Comparison of ENCODE assay signal across 23 cellular contexts in genomic region chr9:113673726-113674125, GRCh38.
DNase-seq lines count a peak whose midpoint lies in the region; ATAC-seq lines count a peak whose summit lies in the region.
"Had no signal": no experiment of that assay in that cellular context is flagged by ENCODE, and none has a peak within 500 bp of the region (broad histone marks: within the 10 kb centered on the region; RNA-seq: fewer than 3 reads in every experiment).

No MANE protein-coding gene starts in this region.

- no peaks in the 10 kb centered on the region for H3K9me3 Mint-ChIP-seq in activated T-cell treated with anti-CD3 and anti-CD28 coated beads, Interleukin-2, amount 50 U/mL, for 72 hours
- H3K9me3 Mint-ChIP-seq: naive B cell had no signal

- no peak for ATAC-seq in HG03354 (IDR thresholded peaks at IDR 0.05; ENCODE audit: poor library complexity, severe bottlenecking, unreplicated experiment)
- no peak for ATAC-seq in activated T-cell treated with anti-CD3 and anti-CD28 coated beads, Interleukin-2, amount 50 U/mL, for 72 hours (replicated peaks in 1 of 2)
- ATAC-seq: activated CD8-positive, alpha-beta memory T cell treated with anti-CD3 and anti-CD28 coated beads, Interleukin-2, amount 10 ng/mL, durations not matched to agents 7 days and 5 days; pancreas had no signal

- peaks cover 47% of the 10 kb centered on the region for H3K27me3 Mint-ChIP-seq in activated T-cell treated with anti-CD3 and anti-CD28 coated beads, Interleukin-2, amount 50 U/mL, for 72 hours (ENCODE audit: low read depth)

- peaks cover 8% of the 10 kb centered on the region for H3K4me1 Mint-ChIP-seq in activated T-cell treated with anti-CD3 and anti-CD28 coated beads, Interleukin-2, amount 50 U/mL, for 72 hours (ENCODE audit: low read depth)

- DNase-seq in GM04503 (ENCODE audit: low read depth) (peak; percentile 34), NCI-H226 (peak; percentile 62), dermis blood vessel endothelial cell (peak; percentile 34), myocyte (ENCODE audit: low read depth) (peak; percentile 78), OCI-M1 (lab: John Stamatoyannopoulos, UW) (no peak), NCI-H526 treated with DMSO at 0.1 percent for 48 hours (lab: John Stamatoyannopoulos, UW) (no peak)
- no peak for DNase-seq in activated T-cell treated with anti-CD3 and anti-CD28 coated beads, Interleukin-2, amount 50 U/mL, for 72 hours
- DNase-seq: activated CD4-positive, alpha-beta T cell treated with anti-CD3 and anti-CD28 coated beads for 4 hours; activated CD8-positive, alpha-beta memory T cell treated with anti-CD3 and anti-CD28 coated beads, Interleukin-2, amount 10 ng/mL, durations not matched to agents 7 days and 5 days; effector CD4-positive, alpha-beta T cell; esophagus squamous epithelium; hippocampal formation; islet precursor cell; naive B cell; NCI-H1694; NCI-H446; pancreas; RPMI8226; stimulated activated CD4-positive, alpha-beta T cell treated with anti-CD3 and anti-CD28 coated beads, Interleukin-1b, Interleukin-23, amount 100 ng/mL, for 48 hours; stimulated activated naive CD4-positive, alpha-beta T cell; tibial artery had no signal

- H3K27ac Mint-ChIP-seq in activated T-cell treated with anti-CD3 and anti-CD28 coated beads, Interleukin-2, amount 50 U/mL, for 72 hours = no peak overlapping the region
- H3K27ac Mint-ChIP-seq: activated CD8-positive, alpha-beta memory T cell treated with anti-CD3 and anti-CD28 coated beads, Interleukin-2, amount 10 ng/mL, durations not matched to agents 7 days and 5 days; B cell had no signal

- H3K4me3 Mint-ChIP-seq in activated T-cell treated with anti-CD3 and anti-CD28 coated beads, Interleukin-2, amount 50 U/mL, for 72 hours = no peak overlapping the region
- H3K4me3 Mint-ChIP-seq: activated CD8-positive, alpha-beta memory T cell treated with anti-CD3 and anti-CD28 coated beads, Interleukin-2, amount 10 ng/mL, durations not matched to agents 7 days and 5 days; B cell; naive B cell had no signal

- no peaks in the 10 kb centered on the region for H3K36me3 Mint-ChIP-seq in activated T-cell treated with anti-CD3 and anti-CD28 coated beads, Interleukin-2, amount 50 U/mL, for 72 hours (ENCODE audit: insufficient read depth in 2 of 2)
- H3K36me3 Mint-ChIP-seq: activated CD8-positive, alpha-beta memory T cell treated with anti-CD3 and anti-CD28 coated beads, Interleukin-2, amount 10 ng/mL, durations not matched to agents 7 days and 5 days; naive B cell had no signal

Comparison
In these comparisons a context has a peak if more than half of its experiments do, and no peak if none do; other contexts are left out.
1. DNase-seq: peak in GM04503 (single experiment), NCI-H226 (single experiment), dermis blood vessel endothelial cell (single experiment) and myocyte (single experiment); none in OCI-M1 (single experiment), NCI-H526 treated with DMSO at 0.1 percent for 48 hours (single experiment) and activated T-cell treated with anti-CD3 and anti-CD28 coated beads, Interleukin-2, amount 50 U/mL, for 72 hours (0 of 2).